26 cellular contexts compared by ENCODE assay signal in the genomic region with DNA sequence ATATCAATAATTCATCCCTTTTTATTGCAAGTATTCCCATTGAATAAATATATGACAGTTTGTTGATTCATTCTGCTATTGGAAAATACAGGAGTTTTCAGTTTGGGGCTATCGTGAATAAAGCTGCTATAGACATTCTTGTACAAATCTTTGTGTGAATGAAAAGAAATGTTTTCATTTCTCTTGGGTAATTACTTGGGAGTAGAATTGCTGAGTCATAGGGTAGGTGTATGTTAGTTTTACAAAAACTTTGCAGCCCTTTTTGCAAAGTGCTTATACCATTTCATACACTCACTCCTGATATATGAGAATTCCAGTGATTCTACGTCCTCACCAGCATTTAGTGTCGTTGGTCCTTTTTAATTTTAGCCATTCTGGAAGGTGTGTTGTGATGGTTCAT. TPM values are rescaled to one million over a fixed set of nuclear protein-coding genes. Genes with fewer than 3 reads are reported as not detected.
DNase-seq lines count a peak whose midpoint lies in the region; ATAC-seq, FAIRE-seq and TF ChIP-seq lines count a peak whose summit lies in the region.
"Had no signal": no experiment of that assay in that cellular context is flagged by ENCODE, and none has a peak within 500 bp of the region (broad histone marks: within the 10 kb centered on the region; RNA-seq: fewer than 3 reads in every experiment).

No MANE protein-coding gene starts in this region.

- 70% methylated on average over 3 of the region's 3 CpGs for WGBS in mammary epithelial cell (ENCODE audit: low coverage, missing lambda C conversion rate)
- WGBS in K562 (ENCODE audit: insufficient coverage, low coverage, missing lambda C conversion rate) = 0% methylated on average over 3 of the region's 3 CpGs

- TF ChIP-seq EP300 in K562 (IDR thresholded peaks at IDR 0.05; ENCODE audit: low read length) = no peak

- no peak for ATAC-seq in K562
- ATAC-seq: GM12878, GM23338 had no signal

- peak overlapping the region; percentile 51 for H3K27ac Mint-ChIP-seq in MCF 10A (ENCODE audit: low read depth, unreplicated experiment)
- H3K27ac Mint-ChIP-seq: CD14-positive monocyte; CD4-positive, alpha-beta T cell; CD8-positive, alpha-beta memory T cell; GM23338; HFFc6 had no signal

- BruUV-seq in MCF 10A (replicated peaks; lab: Mats Ljungman, UMichigan) = no TSS peak
- BruUV-seq in mammary epithelial cell (replicated peaks; lab: Mats Ljungman, UMichigan) = no TSS peak
- no TSS peak for BruUV-seq in K562 (replicated peaks; lab: Mats Ljungman, UMichigan)

- dilution Hi-C loops in mammary epithelial cell (cut with HindIII; ENCODE audit: low sequenced_read_pairs) = no loop called here

- TF ChIP-seq CTCF in MCF 10A (IDR thresholded peaks at IDR 0.05; ENCODE audit: unreplicated experiment) (no peak), mammary epithelial cell (conservative IDR thresholded peaks at IDR 0.05 in 1 of 2, IDR thresholded peaks at IDR 0.05 in 1 of 2; ENCODE audit: extremely low read depth in 1 of 2, insufficient read depth in 1 of 2, low read depth in 1 of 2, low read length in 2 of 2) (no peak), K562 (IDR thresholded peaks at IDR 0.05 in 2 of 3, conservative IDR thresholded peaks at IDR 0.05 in 1 of 3; ENCODE audit: insufficient read depth in 2 of 3, low read depth in 1 of 3, low read length in 3 of 3) (no peak)

- H3K9me3 Mint-ChIP-seq in MCF 10A (ENCODE audit: unreplicated experiment) = no peaks in the 10 kb centered on the region
- H3K9me3 Mint-ChIP-seq: CD4-positive, alpha-beta T cell had no signal

- no peaks in the 10 kb centered on the region for H3K36me3 Mint-ChIP-seq in MCF 10A (ENCODE audit: insufficient read depth, unreplicated experiment)
- H3K36me3 Mint-ChIP-seq: CD14-positive monocyte; CD8-positive, alpha-beta memory T cell had no signal

- in situ Hi-C loops in mammary epithelial cell (cut with MboI; ENCODE audit: low sequenced_read_pairs in 2 of 2) (no loop called here), K562 (cut with MboI) (no loop called here)

- TF ChIP-seq POLR2A in K562 (conservative IDR thresholded peaks at IDR 0.05) = no peak

- peaks cover 6% of the 10 kb centered on the region for H3K4me1 Mint-ChIP-seq in MCF 10A (ENCODE audit: insufficient read depth, unreplicated experiment)
- H3K4me1 Mint-ChIP-seq: CD14-positive monocyte; CD8-positive, alpha-beta memory T cell; GM23338 had no signal

- no peak overlapping the region for H3K4me3 Mint-ChIP-seq in MCF 10A (ENCODE audit: unreplicated experiment)
- H3K4me3 Mint-ChIP-seq: CD14-positive monocyte; CD4-positive, alpha-beta T cell; CD8-positive, alpha-beta memory T cell; GM23338; HFFc6 had no signal

- no peaks in the 10 kb centered on the region for H3K36me3 ChIP-seq in mammary epithelial cell (ENCODE audit: insufficient read depth, low read length)
- H3K36me3 ChIP-seq in K562 (ENCODE audit: control insufficient read depth, insufficient read depth, low read length) = no peaks in the 10 kb centered on the region
- H3K36me3 ChIP-seq: BE2C; BLaER1 treated with 17β-estradiol and CSF1 and Interleukin-3, amounts not matched to agents 10 nM and 100 nM; HAP-1 had no signal

- H3K9ac ChIP-seq in mammary epithelial cell (ENCODE audit: insufficient read depth, low read length) (no peak overlapping the region), K562 (ENCODE audit: insufficient read depth in 1 of 2, low read depth in 2 of 2, low read length in 2 of 2) (no peak overlapping the region)
- H3K9ac ChIP-seq: BLaER1 treated with 17β-estradiol and CSF1 and Interleukin-3, amounts not matched to agents 10 nM and 100 nM had no signal

- no peaks in the 10 kb centered on the region for H4K20me1 ChIP-seq in mammary epithelial cell (ENCODE audit: insufficient read depth, low read length)
- no peaks in the 10 kb centered on the region for H4K20me1 ChIP-seq in K562 (replicated peaks; ENCODE audit: control insufficient read depth, insufficient read depth, low read length)
- H4K20me1 ChIP-seq: BLaER1 treated with 17β-estradiol and CSF1 and Interleukin-3, amounts not matched to agents 10 nM and 100 nM had no signal

- POLR2A ChIA-PET in MCF 10A (lab: Yijun Ruan, JAX) = interaction anchor here (1.0 kb wide), 1 partner anchor 358 kb away, joined by 3 read pairs; the partner anchor contains the start of gene BRMS1L
- POLR2A ChIA-PET in K562 (lab: Yijun Ruan, JAX) = no interaction called here

- no peaks in the 10 kb centered on the region for H3K4me1 ChIP-seq in mammary epithelial cell (ENCODE audit: insufficient read depth, low read length)
- no peaks in the 10 kb centered on the region for H3K4me1 ChIP-seq in K562 (replicated peaks in 1 of 2; ENCODE audit: control insufficient read depth in 2 of 2, insufficient read depth in 2 of 2, low read length in 2 of 2)
- H3K4me1 ChIP-seq: BE2C, HAP-1 had no signal

- no peak overlapping the region for H2AFZ ChIP-seq in mammary epithelial cell (ENCODE audit: low read depth, low read length)
- no peak overlapping the region for H2AFZ ChIP-seq in K562 (ENCODE audit: low read depth, low read length)
- H2AFZ ChIP-seq: GM23338 had no signal

- no peak for TF ChIP-seq RAD21 in K562 (CRISPR knock-in tag; conservative IDR thresholded peaks at IDR 0.05 in 1 of 2, IDR thresholded peaks at IDR 0.05 in 1 of 2)

- no peak for FAIRE-seq in K562 (lab: Jason Lieb, UNC)
- FAIRE-seq: A204.1, D721Med, GM12878, GM18507 had no signal

- H3K27ac ChIP-seq in mammary epithelial cell (ENCODE audit: insufficient read depth, low read depth, low read length) (no peak overlapping the region), K562 (ENCODE audit: extremely low read depth, low read depth, low read length) (no peak overlapping the region)
- H3K27ac ChIP-seq: 22Rv1; BLaER1 treated with 17β-estradiol and CSF1 and Interleukin-3, amounts not matched to agents 10 nM and 100 nM had no signal

- H3K27me3 ChIP-seq in mammary epithelial cell (ENCODE audit: insufficient read depth, low read length) (no peaks in the 10 kb centered on the region), K562 (ENCODE audit: control insufficient read depth in 2 of 2, insufficient read depth in 2 of 2, low read length in 2 of 2) (peaks cover 0 to 4% of the 10 kb centered on the region in 2 experiments; a peak in 1 of 5 replicates)
- H3K27me3 ChIP-seq: BE2C; BLaER1 treated with 17β-estradiol and CSF1 and Interleukin-3, amounts not matched to agents 10 nM and 100 nM had no signal

- no peak overlapping the region for H3K4me2 ChIP-seq in mammary epithelial cell (ENCODE audit: insufficient read depth, low read depth, low read length)
- no peak overlapping the region for H3K4me2 ChIP-seq in K562 (ENCODE audit: insufficient read depth, low read length)
- H3K4me2 ChIP-seq: BLaER1 treated with 17β-estradiol and CSF1 and Interleukin-3, amounts not matched to agents 10 nM and 100 nM; GM23338 had no signal

- H3K9me3 ChIP-seq in mammary epithelial cell (replicated peaks; ENCODE audit: insufficient read depth, low read length) (peaks cover 2% of the 10 kb centered on the region), K562 (replicated peaks; ENCODE audit: control insufficient read depth, insufficient read depth, low read depth, low read length) (no peaks in the 10 kb centered on the region)
- H3K9me3 ChIP-seq: BE2C; BLaER1 treated with 17β-estradiol and CSF1 and Interleukin-3, amounts not matched to agents 10 nM and 100 nM; HAP-1 had no signal

- no peak overlapping the region for H3K4me3 ChIP-seq in mammary epithelial cell (replicated peaks in 1 of 3; ENCODE audit: insufficient read depth in 1 of 3, low read depth in 2 of 3, low read length in 3 of 3)
- H3K4me3 ChIP-seq in K562 = no peak overlapping the region
- H3K4me3 ChIP-seq: BLaER1 treated with 17β-estradiol and CSF1 and Interleukin-3, amounts not matched to agents 10 nM and 100 nM; GM12878; GM23338; HAP-1 had no signal

- H3K27me3 Mint-ChIP-seq in MCF 10A (ENCODE audit: insufficient read depth, unreplicated experiment) = no peaks in the 10 kb centered on the region

- H3K9me1 ChIP-seq in K562 (ENCODE audit: control insufficient read depth, insufficient read depth, low read length) = no peaks in the 10 kb centered on the region

- DNase-seq in MCF 10A (ENCODE audit: unreplicated experiment) (peak; percentile 34), mammary epithelial cell (no peak), K562 (ENCODE audit: extremely low read depth in 1 of 4, low spot score in 3 of 4) (no peak), renal cortical epithelial cell (ENCODE audit: low read depth) (peak; percentile 56), amniotic stem cell (lab: John Stamatoyannopoulos, UW) (no peak), SHP77 (lab: John Stamatoyannopoulos, UW) (no peak)
- DNase-seq: ACHN; AML-193; BE2C; CD4-positive, alpha-beta T cell; CD8-positive, alpha-beta memory T cell; DMS 273 treated with DMSO at 0.1 percent for 48 hours; DMS79; EL; GDM1; HFFc6 had no signal

- H3K79me2 ChIP-seq in mammary epithelial cell (ENCODE audit: insufficient read depth, low read length) (no peaks in the 10 kb centered on the region), K562 (ENCODE audit: control insufficient read depth, insufficient read depth, low read length) (no peaks in the 10 kb centered on the region)

- CTCF ChIA-PET in MCF 10A (lab: Yijun Ruan, JAX) (no interaction called here), mammary epithelial cell (lab: Charles Lee; ENCODE audit: low non-redundant PET) (no interaction called here), K562 (lab: Yijun Ruan, JAX; ENCODE audit: low intra/inter-chr PET ratio) (no interaction called here)

- intact Hi-C loops in MCF 10A (cut with micrococcal nuclease) = no loop called here
- intact Hi-C loops in mammary epithelial cell (cut with micrococcal nuclease) = no loop called here
- intact Hi-C loops in K562 (cut with micrococcal nuclease) = no loop called here

RNA-seq across cellular contexts. Expression of gene PTCSC3, which starts 6.9 kb away (rescaled TPM):
- total RNA-seq in MCF 10A (2022) (not detected in 2 replicates), mammary epithelial cell (not detected), K562 (2014; rRNA removed) (not detected in 2 replicates), K562 (2014; rRNA removed; fragmentation: Illumina TruSeq; extraction: Trizol) (not detected in 2 replicates), K562 (2015; rRNA removed; fragmentation: Illumina TruSeq; extraction: Trizol) (not detected in 2 replicates), K562 (2021) (not detected in 2 replicates), renal cortical epithelial cell (not detected in 2 replicates)
- polyA plus RNA-seq in mammary epithelial cell (not detected), K562 (2011; rRNA removed) (not detected in 2 replicates), K562 (2014; fragmentation: Illumina TruSeq; extraction: Trizol) (not detected in 2 replicates), K562 (2014; fragmentation: Nextera tagmentation; extraction: Ambion mirVana) (not detected), K562 (2014; rRNA removed) (not detected in 2 replicates)
- polyA minus RNA-seq in mammary epithelial cell = not detected
- not detected in 2 replicates for total RNA-seq in K562 (2011; cell fraction: chromatin; rRNA removed; ENCODE audit: low replicate concordance)
- total RNA-seq in K562 (2011; cell fraction: nucleolus; rRNA removed) = not detected in 2 replicates
- total RNA-seq in K562 (2011; cell fraction: nucleoplasm; rRNA removed) = not detected in 2 replicates
- not detected in 2 replicates for polyA plus RNA-seq in K562 (2011; cell fraction: cytosol; rRNA removed)
- not detected in 2 replicates for polyA plus RNA-seq in K562 (2011; cell fraction: nucleus; rRNA removed)
- polyA plus RNA-seq in K562 (2012) = not detected in 2 replicates
- not detected in 2 replicates for polyA minus RNA-seq in K562 (2011; rRNA and poly(A)+ RNA removed)
- polyA minus RNA-seq in K562 (2011; cell fraction: cytosol; rRNA and poly(A)+ RNA removed) = not detected in 2 replicates
- polyA minus RNA-seq in K562 (2011; cell fraction: nucleus; rRNA and poly(A)+ RNA removed) = not detected in 2 replicates
- total RNA-seq: CD4-positive, alpha-beta T cell; CD8-positive, alpha-beta memory T cell; GM12878; GM23338; H4; HFFc6 had no signal
- polyA plus RNA-seq: CD14-positive monocyte; CD8-positive, alpha-beta memory T cell; GM12878; GM23338 had no signal

Comparison
In these comparisons a context has a peak if more than half of its experiments do, and no peak if none do; other contexts are left out.
1. DNase-seq: peak in MCF 10A (single experiment) and renal cortical epithelial cell (single experiment); none in mammary epithelial cell (single experiment), K562 (0 of 4), amniotic stem cell (single experiment) and SHP77 (0 of 2).